Comparison of ENCODE assay signal across 16 cellular contexts in the genomic region with DNA sequence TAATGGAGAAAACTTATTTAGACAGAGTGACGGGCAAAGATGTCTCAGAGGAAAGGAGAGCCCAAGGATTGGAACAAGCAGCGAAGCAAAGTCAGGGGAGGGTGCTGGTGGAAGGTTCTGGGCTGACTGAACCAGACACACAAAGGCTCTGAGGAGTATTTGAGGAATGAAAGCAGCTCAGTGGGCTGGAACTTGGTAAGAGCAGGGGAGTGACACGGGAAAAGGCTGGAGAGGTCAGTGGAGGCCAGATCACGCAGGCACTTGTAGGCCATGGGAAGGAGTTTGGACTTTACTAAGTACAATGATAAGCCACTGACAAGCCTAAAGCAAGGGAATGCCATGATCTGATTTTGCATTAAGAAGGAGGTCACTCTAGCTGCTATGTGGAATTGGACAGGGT.
"Had no signal": no experiment of that assay in that cellular context is flagged by ENCODE, and none has a peak within 500 bp of the region (broad histone marks: within the 10 kb centered on the region; RNA-seq: fewer than 3 reads in every experiment).

No MANE protein-coding gene starts in this region.

- H3K27ac ChIP-seq: gastrocnemius medialis, heart right ventricle, left ventricle myocardium inferior, prostate gland, right lobe of liver, testis had no signal

- H3K27me3 ChIP-seq: gastrocnemius medialis, stomach, testis had no signal

- H3K4me3 ChIP-seq: gastrocnemius medialis, heart right ventricle, left ventricle myocardium inferior, prostate gland, right lobe of liver, spleen, stomach, testis had no signal

- ATAC-seq: activated CD8-positive, alpha-beta T cell treated with anti-CD3 and anti-CD28 coated beads for 36 hours; gastrocnemius medialis; heart right ventricle; right lobe of liver; WTC11 had no signal

- H3K27ac Mint-ChIP-seq: activated CD8-positive, alpha-beta T cell treated with anti-CD3 and anti-CD28 coated beads for 36 hours; activated naive CD8-positive, alpha-beta T cell; T-helper 1 cell treated with Interleukin-12 subunit alpha and Interleukin-12 subunit beta and Interleukin-4 antibody, amounts not matched to agents 30 μg/mL and 1 μg/mL, for 36 hours; WTC11 had no signal

- H3K9me3 ChIP-seq: gastrocnemius medialis, heart right ventricle, left ventricle myocardium inferior, prostate gland, right lobe of liver, spleen, stomach, testis had no signal

- DNase-seq: activated CD4-positive, alpha-beta T cell treated with anti-CD3 and anti-CD28 coated beads for 4 hours; activated CD8-positive, alpha-beta T cell treated with anti-CD3 and anti-CD28 coated beads for 36 hours; activated gamma-delta T cell; activated T-cell treated with anti-CD3 and anti-CD28 coated beads, Interleukin-2, amount 50 U/mL, for 48 hours; anterior cingulate cortex; gastrocnemius medialis; heart right ventricle; left ventricle myocardium inferior; right lobe of liver; spleen; stomach; testis had no signal

- H3K9me3 Mint-ChIP-seq: activated CD8-positive, alpha-beta T cell treated with anti-CD3 and anti-CD28 coated beads for 36 hours; T-helper 1 cell treated with Interleukin-12 subunit alpha and Interleukin-12 subunit beta and Interleukin-4 antibody, amounts not matched to agents 30 μg/mL and 1 μg/mL, for 36 hours; WTC11 had no signal

- H3K36me3 ChIP-seq: gastrocnemius medialis, heart right ventricle, left ventricle myocardium inferior, prostate gland, right lobe of liver, spleen, stomach had no signal

- H3K4me3 Mint-ChIP-seq: activated CD8-positive, alpha-beta T cell treated with anti-CD3 and anti-CD28 coated beads for 36 hours; activated naive CD8-positive, alpha-beta T cell; T-helper 1 cell treated with Interleukin-12 subunit alpha and Interleukin-12 subunit beta and Interleukin-4 antibody, amounts not matched to agents 30 μg/mL and 1 μg/mL, for 36 hours; WTC11 had no signal

- H3K27me3 Mint-ChIP-seq: activated CD8-positive, alpha-beta T cell treated with anti-CD3 and anti-CD28 coated beads for 36 hours; activated naive CD8-positive, alpha-beta T cell had no signal

- H3K36me3 Mint-ChIP-seq: activated naive CD8-positive, alpha-beta T cell; WTC11 had no signal

- H3K4me1 ChIP-seq: prostate gland, right lobe of liver, testis had no signal
